In the genomic region with DNA sequence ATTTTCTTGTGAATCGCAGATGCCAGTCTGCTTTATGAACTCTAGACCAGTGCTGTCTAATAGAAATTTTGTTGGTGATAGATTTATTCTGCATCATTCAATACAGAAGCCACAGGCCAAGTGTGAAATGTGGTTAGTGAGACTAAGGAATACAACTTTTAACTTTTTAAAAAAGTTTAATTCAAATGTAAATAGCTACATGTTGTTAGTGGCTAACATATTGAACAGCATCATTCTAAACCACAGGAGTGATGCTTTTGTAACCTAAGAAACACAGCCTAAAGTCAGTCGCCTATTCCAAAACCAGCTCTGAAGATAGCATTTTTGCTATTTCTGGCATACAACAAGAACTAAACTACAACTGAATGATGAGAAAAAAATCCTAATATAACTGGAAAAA, we compare ENCODE assay signal across 21 cellular contexts.
"Had no signal": no experiment of that assay in that cellular context is flagged by ENCODE, and none has a peak within 500 bp of the region (broad histone marks: within the 10 kb centered on the region; RNA-seq: fewer than 3 reads in every experiment).

No MANE protein-coding gene starts in this region.

- H3K4me3 ChIP-seq: colonic mucosa, esophagus muscularis mucosa, gastroesophageal sphincter, heart left ventricle, hepatocyte, left lung, lower lobe of right lung, mucosa of descending colon had no signal

- H3K27ac ChIP-seq: colonic mucosa, esophagus muscularis mucosa, foreskin keratinocyte, gastroesophageal sphincter, heart left ventricle, hepatocyte, left lung, lower lobe of right lung had no signal

- DNase-seq: colonic mucosa; cortex of kidney; effector CD8-positive, alpha-beta T cell; heart left ventricle; hypothalamus; left cardiac atrium; left lung; left ventricle myocardium superior; lower lobe of right lung; mesenchymal stem cell; mucosa of descending colon had no signal

- H3K4me1 ChIP-seq: colonic mucosa, esophagus muscularis mucosa, gastroesophageal sphincter, left lung, lower lobe of right lung had no signal

- H3K27me3 ChIP-seq: colonic mucosa, esophagus muscularis mucosa, foreskin keratinocyte, gastroesophageal sphincter, heart left ventricle, hepatocyte, left lung had no signal

- H3K9me3 Mint-ChIP-seq: mesothelial cell of epicardium had no signal

- H3K9me3 ChIP-seq: colonic mucosa, esophagus muscularis mucosa, gastroesophageal sphincter, lower lobe of right lung, mucosa of descending colon had no signal

- H3K27ac Mint-ChIP-seq: dendritic cell treated with granulocyte-macrophage colony-stimulating factor and Interleukin-4, amounts not matched to agents 40 ng/mL and 50 ng/mL, for 4 days had no signal

- FAIRE-seq: endothelial cell of umbilical vein, frontal cortex, islet of Langerhans, keratinocyte had no signal

- ATAC-seq: gastroesophageal sphincter, heart left ventricle, left cardiac atrium, left lung, left ventricle myocardium superior, lower lobe of right lung, mucosa of descending colon had no signal

- H3K4me2 ChIP-seq: hepatocyte had no signal

- H3K36me3 Mint-ChIP-seq: mesothelial cell of epicardium had no signal

- H3K27me3 Mint-ChIP-seq: dendritic cell treated with granulocyte-macrophage colony-stimulating factor and Interleukin-4, amounts not matched to agents 40 ng/mL and 50 ng/mL, for 4 days had no signal

- H3K4me3 Mint-ChIP-seq: dendritic cell treated with granulocyte-macrophage colony-stimulating factor and Interleukin-4, amounts not matched to agents 40 ng/mL and 50 ng/mL, for 4 days; mesothelial cell of epicardium had no signal

- H3K36me3 ChIP-seq: colonic mucosa, esophagus muscularis mucosa, gastroesophageal sphincter, heart left ventricle, left lung, lower lobe of right lung had no signal

- H2AFZ ChIP-seq: hepatocyte had no signal

- H3K79me2 ChIP-seq: hepatocyte had no signal
